Comparison of ENCODE assay signal across 19 cellular contexts in the genomic region with DNA sequence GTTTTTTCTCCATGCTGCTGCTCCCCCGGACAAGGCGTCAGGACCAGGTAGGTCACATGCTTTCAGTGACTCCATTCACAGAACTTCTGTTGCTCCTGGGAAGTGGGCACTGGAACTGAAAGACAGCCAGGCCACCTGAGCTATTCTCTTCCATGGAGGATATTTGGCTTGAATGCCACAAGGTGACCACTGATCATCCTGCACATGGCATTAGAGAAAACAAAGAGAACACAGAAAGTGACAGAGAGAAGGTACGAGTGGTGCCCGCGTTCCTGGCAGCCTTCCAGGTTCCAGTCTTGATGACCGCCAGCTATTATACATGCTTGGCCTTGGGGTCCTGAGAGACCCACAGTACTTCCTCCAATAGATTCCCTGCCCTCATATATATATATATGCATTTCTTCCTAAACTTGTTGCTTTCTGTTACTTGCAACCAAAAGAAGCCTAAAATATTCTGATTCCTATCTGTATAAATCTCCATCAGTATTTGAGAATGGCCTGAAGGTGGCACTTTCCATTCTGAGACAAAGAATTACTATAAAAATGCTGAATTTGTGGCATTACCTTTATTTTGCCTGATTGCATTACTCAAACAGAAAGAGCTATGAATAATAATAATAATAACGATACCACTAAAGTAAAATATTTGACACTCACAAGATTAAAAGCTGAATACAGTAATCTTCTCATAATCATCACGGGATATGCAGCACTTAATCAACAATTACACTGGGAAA.
DNase-seq lines count a peak whose midpoint lies in the region; ATAC-seq and TF ChIP-seq lines count a peak whose summit lies in the region.
"Had no signal": no experiment of that assay in that cellular context is flagged by ENCODE, and none has a peak within 500 bp of the region (broad histone marks: within the 10 kb centered on the region; RNA-seq: fewer than 3 reads in every experiment).

No MANE protein-coding gene starts in this region.

- no peak for ATAC-seq in natural killer cell

- no peak overlapping the region for H3K27ac ChIP-seq in BLaER1 treated with 17β-estradiol and CSF1 and Interleukin-3, amounts not matched to agents 10 nM and 100 nM
- H3K27ac ChIP-seq in brain microvascular endothelial cell: no peak overlapping the region
- H3K27ac ChIP-seq: esophagus squamous epithelium, neutrophil had no signal

- no peak overlapping the region for H3K4me3 ChIP-seq in BLaER1 treated with 17β-estradiol and CSF1 and Interleukin-3, amounts not matched to agents 10 nM and 100 nM
- no peak overlapping the region for H3K4me3 ChIP-seq in brain microvascular endothelial cell (ENCODE audit: low read depth, low read length)
- H3K4me3 ChIP-seq: esophagus squamous epithelium, heart right ventricle had no signal

- no peaks in the 10 kb centered on the region for H3K27me3 Mint-ChIP-seq in natural killer cell (ENCODE audit: low read depth in 2 of 2)

- peak overlapping the region in 6 of 11 experiments; percentile 66 to 77 (median 72); a peak in 9 of 22 replicates for H3K4me2 ChIP-seq in BLaER1 treated with 17β-estradiol and CSF1 and Interleukin-3, amounts not matched to agents 10 nM and 100 nM

- in situ Hi-C loops in brain microvascular endothelial cell (cut with HindIII; ENCODE audit: low pct_ligation_motif_present, low sequenced_read_pairs): no loop called here

- H3K4me1 Mint-ChIP-seq in natural killer cell: peaks cover 71 to 83% of the 10 kb centered on the region in 2 donors

- peak overlapping the region; percentile 7 to 65 for H3K27ac Mint-ChIP-seq in natural killer cell
- H3K27ac Mint-ChIP-seq: mesothelial cell of epicardium had no signal

- no peaks in the 10 kb centered on the region for H3K9me3 Mint-ChIP-seq in natural killer cell
- H3K9me3 Mint-ChIP-seq: mesothelial cell of epicardium had no signal

- H4K20me1 ChIP-seq in BLaER1 treated with 17β-estradiol and CSF1 and Interleukin-3, amounts not matched to agents 10 nM and 100 nM: peaks cover 0 to 95% (median 34%) of the 10 kb centered on the region in 11 experiments; a peak in 14 of 22 replicates

- H3K4me3 Mint-ChIP-seq in natural killer cell: peak overlapping the region; percentile 21
- H3K4me3 Mint-ChIP-seq: mesothelial cell of epicardium had no signal

- H3K4me1 ChIP-seq in BLaER1 treated with 17β-estradiol and CSF1 and Interleukin-3, amounts not matched to agents 10 nM and 100 nM: peaks cover 42 to 74% (median 65%) of the 10 kb centered on the region in 10 experiments

- TF ChIP-seq CTCF in brain microvascular endothelial cell (IDR thresholded peaks at IDR 0.05; ENCODE audit: low read depth, low read length, missing control alignments): peak; percentile 1
- TF ChIP-seq CTCF in natural killer cell (IDR thresholded peaks at IDR 0.05): no peak

- DNase-seq in NCI-H69 (lab: John Stamatoyannopoulos, UW): peak; percentile 43
- DNase-seq in brain microvascular endothelial cell: no peak
- no peak for DNase-seq in natural killer cell
- no peak for DNase-seq in activated effector memory CD4-positive, alpha-beta T cell treated with anti-CD3 and anti-CD28 coated beads, Interleukin-2, amount 50 U/mL, for 16 hours
- DNase-seq in C1 segment of cervical spinal cord (lab: John Stamatoyannopoulos, UW): no peak
- no peak for DNase-seq in SIG-M5 (lab: John Stamatoyannopoulos, UW)
- no peak for DNase-seq in NCI-H1417 treated with DMSO at 0.1 percent for 48 hours (lab: John Stamatoyannopoulos, UW)
- DNase-seq: activated T-cell treated with anti-CD3 and anti-CD28 coated beads, Interleukin-2, amount 50 U/mL, for 48 hours; amygdala; cortex of kidney; esophagus squamous epithelium; GF-D8; heart right ventricle; islet precursor cell; NCI-H2227 treated with DMSO at 0.1 percent for 48 hours; OCI-M1 had no signal

- no peaks in the 10 kb centered on the region for H3K36me3 Mint-ChIP-seq in natural killer cell

- no peaks in the 10 kb centered on the region for H3K27me3 ChIP-seq in BLaER1 treated with 17β-estradiol and CSF1 and Interleukin-3, amounts not matched to agents 10 nM and 100 nM
- no peaks in the 10 kb centered on the region for H3K27me3 ChIP-seq in brain microvascular endothelial cell (replicated peaks)
- H3K27me3 ChIP-seq: esophagus squamous epithelium, heart right ventricle, neutrophil had no signal

- H3K36me3 ChIP-seq in BLaER1 treated with 17β-estradiol and CSF1 and Interleukin-3, amounts not matched to agents 10 nM and 100 nM: peaks cover 0 to 19% (median 3%) of the 10 kb centered on the region in 11 experiments; a peak in 4 of 22 replicates
- no peaks in the 10 kb centered on the region for H3K36me3 ChIP-seq in brain microvascular endothelial cell (replicated peaks)
- H3K36me3 ChIP-seq: esophagus squamous epithelium, heart right ventricle, neutrophil had no signal

- H3K9me3 ChIP-seq in BLaER1 treated with 17β-estradiol and CSF1 and Interleukin-3, amounts not matched to agents 10 nM and 100 nM (replicated peaks in 1 of 11): no peaks in the 10 kb centered on the region
- H3K9me3 ChIP-seq: esophagus squamous epithelium, heart right ventricle, neutrophil had no signal

- H3K9ac ChIP-seq in BLaER1 treated with 17β-estradiol and CSF1 and Interleukin-3, amounts not matched to agents 10 nM and 100 nM: no peak overlapping the region

- intact Hi-C loops in natural killer cell (cut with micrococcal nuclease): no loop called here
